In the genomic region with DNA sequence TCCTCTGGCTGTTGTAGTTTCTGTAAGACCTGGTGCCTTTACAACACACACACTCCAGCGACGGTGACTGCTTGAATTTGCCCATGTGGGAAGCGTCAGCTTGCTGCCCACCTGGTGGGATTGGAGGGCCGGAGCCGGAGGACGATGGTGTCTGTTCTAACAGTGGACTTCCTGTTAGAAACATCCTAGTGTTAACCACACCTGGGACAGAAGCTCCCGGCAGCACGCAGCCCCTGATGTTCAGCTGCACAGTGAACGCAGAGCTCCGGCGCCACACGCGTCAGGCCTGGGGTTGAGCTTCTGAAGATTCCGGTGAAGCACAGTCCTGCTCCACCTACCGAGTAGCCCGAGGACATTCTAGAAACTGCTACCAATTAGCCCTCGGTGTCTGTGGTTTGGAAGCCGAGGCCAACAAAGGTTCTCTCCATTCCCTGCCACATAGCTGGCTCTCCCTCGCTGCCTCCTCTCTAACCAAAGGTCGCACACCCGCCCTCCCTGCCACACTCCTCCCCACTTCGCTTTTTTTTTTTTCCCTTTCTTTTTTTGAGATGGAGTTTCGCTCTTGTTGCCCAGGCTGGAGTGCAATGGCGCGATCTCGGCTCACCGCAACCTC, we compare ENCODE assay signal across 26 cellular contexts. TPM values are rescaled to one million over a fixed set of nuclear protein-coding genes. Genes with fewer than 3 reads are reported as not detected.
A peak's percentile ranks its signal among the peaks of the same experiment; 100 is the strongest.
DNase-seq lines count a peak whose midpoint lies in the region; ATAC-seq, FAIRE-seq and TF ChIP-seq lines count a peak whose summit lies in the region.
"Had no signal": no experiment of that assay in that cellular context is flagged by ENCODE, and none has a peak within 500 bp of the region (broad histone marks: within the 10 kb centered on the region; RNA-seq: fewer than 3 reads in every experiment).

No MANE protein-coding gene starts in this region.

- 92% methylated on average over 19 of the region's 27 CpGs for WGBS in K562 (ENCODE audit: insufficient coverage, low coverage, missing lambda C conversion rate)
- 88 to 93% methylated on average over 21 to 27 of the region's 27 CpGs for WGBS in thyroid gland, 2 donors

- no peak for DNase-seq in activated naive CD4-positive, alpha-beta T cell treated with anti-CD3 and anti-CD28 coated beads, Interleukin-2, amount 50 U/mL, for 72 hours (ENCODE audit: low spot score in 2 of 2)
- DNase-seq in activated naive CD4-positive, alpha-beta T cell (lab: John Stamatoyannopoulos, UW) = no peak
- DNase-seq in Panc1 (ENCODE audit: low read depth, low spot score) (no peak), K562 (ENCODE audit: extremely low read depth in 1 of 4, low spot score in 3 of 4) (no peak), thyroid gland (no peak), NCI-H187 treated with DMSO at 0.1 percent for 48 hours (lab: John Stamatoyannopoulos, UW) (no peak)
- DNase-seq: activated CD4-positive, alpha-beta T cell treated with anti-CD3 and anti-CD28 coated beads, Interleukin-2, amount 10 ng/mL, durations not matched to agents 7 days and 5 days; activated effector memory CD4-positive, alpha-beta T cell treated with Interleukin-2 at 50 U/mL for 16 hours; adrenal gland; CD8-positive, alpha-beta memory T cell; central memory CD4-positive, alpha-beta T cell; NCI-H1092 treated with DMSO at 0.1 percent for 48 hours; NCI-H187; NCI-H2171 treated with DMSO at 0.1 percent for 48 hours; NCI-H524 treated with DMSO at 0.1 percent for 48 hours; OCI-M1; pancreas; small intestine; T-helper 9 cell had no signal

- H3K27ac ChIP-seq in Panc1 (ENCODE audit: low read length) (no peak overlapping the region), K562 (ENCODE audit: extremely low read depth, low read depth, low read length) (no peak overlapping the region), thyroid gland (peak overlapping the region; percentile 50 to 53 (median 50))
- H3K27ac ChIP-seq: adrenal gland, pancreas, vagina, VCaP had no signal

- no peaks in the 10 kb centered on the region for H4K20me1 ChIP-seq in K562 (replicated peaks; ENCODE audit: control insufficient read depth, insufficient read depth, low read length)

- H3K4me1 ChIP-seq in Panc1 (ENCODE audit: control insufficient read depth, insufficient read depth, low read length) (no peaks in the 10 kb centered on the region), K562 (replicated peaks in 1 of 2; ENCODE audit: control insufficient read depth in 2 of 2, insufficient read depth in 2 of 2, low read length in 2 of 2) (peaks cover 0 to 15% of the 10 kb centered on the region in 2 experiments; a peak in 2 of 5 replicates), thyroid gland (peaks cover 11 to 17% of the 10 kb centered on the region in 2 donors)
- H3K4me1 ChIP-seq: adrenal gland, pancreas, vagina had no signal

- no peak overlapping the region for H3K4me2 ChIP-seq in K562 (ENCODE audit: insufficient read depth, low read length)

- H3K4me3 ChIP-seq in Panc1 (ENCODE audit: low read depth in 2 of 2, low read length in 2 of 2) (no peak overlapping the region), K562 (no peak overlapping the region), thyroid gland (replicated peaks in 1 of 3) (no peak overlapping the region)
- H3K4me3 ChIP-seq: adrenal gland, pancreas, vagina had no signal

- no peak for FAIRE-seq in K562 (lab: Jason Lieb, UNC)
- FAIRE-seq: H54, HTR-8/SVneo, pancreas, small intestine had no signal

- no peaks in the 10 kb centered on the region for H3K36me3 ChIP-seq in Panc1 (ENCODE audit: control insufficient read depth, insufficient read depth, low read length)
- peaks cover 70% of the 10 kb centered on the region for H3K36me3 ChIP-seq in K562 (ENCODE audit: control insufficient read depth, insufficient read depth, low read length)
- peaks cover 35 to 42% of the 10 kb centered on the region in 2 donors for H3K36me3 ChIP-seq in thyroid gland

- no peak for TF ChIP-seq EP300 in K562 (IDR thresholded peaks at IDR 0.05; ENCODE audit: low read length)

- no peak overlapping the region for H2AFZ ChIP-seq in K562 (ENCODE audit: low read depth, low read length)

- no peaks in the 10 kb centered on the region for H3K9me3 Mint-ChIP-seq in activated naive CD4-positive, alpha-beta T cell treated with anti-CD3 and anti-CD28 coated beads, Interleukin-2, amount 50 U/mL, for 72 hours
- H3K9me3 Mint-ChIP-seq: activated CD4-positive, alpha-beta T cell treated with anti-CD3 and anti-CD28 coated beads, Interleukin-2, amount 10 ng/mL, durations not matched to agents 7 days and 5 days; CD8-positive, alpha-beta memory T cell; dendritic cell treated with granulocyte-macrophage colony-stimulating factor and Interleukin-4, amounts not matched to agents 40 ng/mL and 50 ng/mL, for 4 days; stimulated activated naive CD8-positive, alpha-beta T cell treated with anti-CD3 and anti-CD28 coated beads, Interleukin-15, Interleukin-2, amounts not matched to agents 100 ng/mL and 50 ng/mL, for 24 hours had no signal

- peak overlapping the region; percentile 52 to 91 for H3K27ac Mint-ChIP-seq in activated naive CD4-positive, alpha-beta T cell treated with anti-CD3 and anti-CD28 coated beads, Interleukin-2, amount 50 U/mL, for 72 hours
- H3K27ac Mint-ChIP-seq: activated CD4-positive, alpha-beta T cell treated with anti-CD3 and anti-CD28 coated beads, Interleukin-2, amount 10 ng/mL, durations not matched to agents 7 days and 5 days; dendritic cell treated with granulocyte-macrophage colony-stimulating factor and Interleukin-4, amounts not matched to agents 40 ng/mL and 50 ng/mL, for 4 days; stimulated activated naive CD8-positive, alpha-beta T cell treated with anti-CD3 and anti-CD28 coated beads, Interleukin-15, Interleukin-2, amounts not matched to agents 100 ng/mL and 50 ng/mL, for 24 hours had no signal

- peaks cover 3% of the 10 kb centered on the region for H3K9me1 ChIP-seq in K562 (ENCODE audit: control insufficient read depth, insufficient read depth, low read length)

- TF ChIP-seq CTCF in Panc1 (IDR thresholded peaks at IDR 0.05) = no peak
- no peak for TF ChIP-seq CTCF in K562 (IDR thresholded peaks at IDR 0.05 in 2 of 3, conservative IDR thresholded peaks at IDR 0.05 in 1 of 3; ENCODE audit: insufficient read depth in 2 of 3, low read depth in 1 of 3, low read length in 3 of 3)
- TF ChIP-seq CTCF in thyroid gland (IDR thresholded peaks at IDR 0.05) = no peak

- TF ChIP-seq POLR2A in K562 (conservative IDR thresholded peaks at IDR 0.05) (no peak), thyroid gland (IDR thresholded peaks at IDR 0.05) (no peak)

- H3K36me3 Mint-ChIP-seq in activated naive CD4-positive, alpha-beta T cell treated with anti-CD3 and anti-CD28 coated beads, Interleukin-2, amount 50 U/mL, for 72 hours = peaks cover 5% of the 10 kb centered on the region in 2 donors

- in situ Hi-C loops in Panc1 (cut with HindIII; ENCODE audit: low pct_unique_long_range_greater_than_20kb, low sequenced_read_pairs) (no loop called here), K562 (cut with MboI) (no loop called here)

- POLR2A ChIA-PET in Panc1 (lab: Charles Lee) (no interaction called here), K562 (lab: Yijun Ruan, JAX) (interaction anchor here (0.6 to 5.1 kb wide), 10 partner anchors 10 to 490 kb away, joined by 3 to 33 read pairs (median 4); a partner anchor contains a TSS)

- CTCF ChIA-PET in Panc1 (lab: Charles Lee) = no interaction called here
- CTCF ChIA-PET in K562 (lab: Yijun Ruan, JAX; ENCODE audit: low intra/inter-chr PET ratio) = no interaction called here

- BruUV-seq in Panc1 (replicated peaks; lab: Mats Ljungman, UMichigan) = no TSS peak
- no TSS peak for BruUV-seq in K562 (replicated peaks; lab: Mats Ljungman, UMichigan)

- H3K27me3 ChIP-seq in Panc1 (ENCODE audit: control insufficient read depth, insufficient read depth, low read length) = no peaks in the 10 kb centered on the region
- no peaks in the 10 kb centered on the region for H3K27me3 ChIP-seq in K562 (ENCODE audit: control insufficient read depth in 2 of 2, insufficient read depth in 2 of 2, low read length in 2 of 2)
- no peaks in the 10 kb centered on the region for H3K27me3 ChIP-seq in thyroid gland
- H3K27me3 ChIP-seq: adrenal gland, pancreas, vagina had no signal

- H3K9ac ChIP-seq in K562 (ENCODE audit: insufficient read depth in 1 of 2, low read depth in 2 of 2, low read length in 2 of 2) = no peak overlapping the region

- no peaks in the 10 kb centered on the region for H3K9me3 ChIP-seq in Panc1 (ENCODE audit: control insufficient read depth, insufficient read depth, low read depth, low read length)
- no peaks in the 10 kb centered on the region for H3K9me3 ChIP-seq in K562 (replicated peaks; ENCODE audit: control insufficient read depth, insufficient read depth, low read depth, low read length)
- H3K9me3 ChIP-seq in thyroid gland = no peaks in the 10 kb centered on the region
- H3K9me3 ChIP-seq: adrenal gland, pancreas, vagina had no signal

- intact Hi-C loops in Panc1 (cut with micrococcal nuclease; ENCODE audit: unreplicated experiment) = no loop called here
- intact Hi-C loops in K562 (cut with micrococcal nuclease) = no loop called here
- intact Hi-C loops in thyroid gland (cut with DNase I) = no loop called here

- ATAC-seq in activated naive CD4-positive, alpha-beta T cell treated with anti-CD3 and anti-CD28 coated beads, Interleukin-2, amount 50 U/mL, for 72 hours = peak in 1 of 2 donors; percentile 17
- ATAC-seq in Panc1 = peak; percentile 20; the same call in 1 of the 2 replicates
- no peak; the same call in 2 of the 3 replicates for ATAC-seq in K562
- no peak for ATAC-seq in HG03520 (IDR thresholded peaks at IDR 0.05; ENCODE audit: unreplicated experiment)
- ATAC-seq: pancreas had no signal

- H3K79me2 ChIP-seq in K562 (ENCODE audit: control insufficient read depth, insufficient read depth, low read length) = no peaks in the 10 kb centered on the region

- no peak for TF ChIP-seq RAD21 in K562 (CRISPR knock-in tag; conservative IDR thresholded peaks at IDR 0.05 in 1 of 2, IDR thresholded peaks at IDR 0.05 in 1 of 2)

RNA-seq across cellular contexts. Expression of a gene that starts 14.4 kb away (rescaled TPM):
- 100 to 1,000 TPM in 1 of 2 donors, 10 to 100 TPM in 1; 94.1 to 110 TPM for total RNA-seq in activated naive CD4-positive, alpha-beta T cell treated with anti-CD3 and anti-CD28 coated beads, Interleukin-2, amount 50 U/mL, for 72 hours
- total RNA-seq in Panc1 (2021; ENCODE audit: unreplicated experiment) (60.9 TPM), K562 (2014; rRNA removed) (86.6 and 111 TPM in 2 replicates), K562 (2014; rRNA removed; fragmentation: Illumina TruSeq; extraction: Trizol) (82.4 and 104 TPM in 2 replicates), K562 (2015; rRNA removed; fragmentation: Illumina TruSeq; extraction: Trizol) (66.6 and 67.5 TPM in 2 replicates), K562 (2021) (118 and 139 TPM in 2 replicates), thyroid gland (10 to 100 TPM; 28.8 to 48.2 (median 39.0) TPM)
- 72.4 TPM for polyA plus RNA-seq in Panc1 (2012; ENCODE audit: insufficient read length)
- total RNA-seq in K562 (2011; cell fraction: chromatin; rRNA removed; ENCODE audit: low replicate concordance) = 255 and 404 TPM in 2 replicates
- total RNA-seq in K562 (2011; cell fraction: nucleolus; rRNA removed) = 209 and 247 TPM in 2 replicates
- 203 and 214 TPM in 2 replicates for total RNA-seq in K562 (2011; cell fraction: nucleoplasm; rRNA removed)
- polyA plus RNA-seq in K562 (2011; rRNA removed) (114 and 119 TPM in 2 replicates), K562 (2014; fragmentation: Illumina TruSeq; extraction: Trizol) (99.8 and 122 TPM in 2 replicates), K562 (2014; fragmentation: Nextera tagmentation; extraction: Ambion mirVana) (10 to 100 TPM; 23.9 to 30.0 TPM), K562 (2014; rRNA removed) (129 and 143 TPM in 2 replicates)
- 102 and 129 TPM in 2 replicates for polyA plus RNA-seq in K562 (2011; cell fraction: cytosol; rRNA removed)
- 346 and 387 TPM in 2 replicates for polyA plus RNA-seq in K562 (2011; cell fraction: nucleus; rRNA removed)
- 65.8 and 181 TPM in 2 replicates for polyA plus RNA-seq in K562 (2012)
- polyA minus RNA-seq in K562 (2011; rRNA and poly(A)+ RNA removed) = 81.4 and 83.2 TPM in 2 replicates
- 40.2 and 43.4 TPM in 2 replicates for polyA minus RNA-seq in K562 (2011; cell fraction: cytosol; rRNA and poly(A)+ RNA removed)
- polyA minus RNA-seq in K562 (2011; cell fraction: nucleus; rRNA and poly(A)+ RNA removed) = 68.0 and 90.1 TPM in 2 replicates

RNA-seq across cellular contexts. Expression of a gene that starts 14.4 kb away (rescaled TPM):
- total RNA-seq in activated naive CD4-positive, alpha-beta T cell treated with anti-CD3 and anti-CD28 coated beads, Interleukin-2, amount 50 U/mL, for 72 hours = 10 to 100 TPM; 52.2 to 75.4 TPM
- total RNA-seq in Panc1 (2021; ENCODE audit: unreplicated experiment) (90.8 TPM), K562 (2014; rRNA removed) (79.0 and 88.8 TPM in 2 replicates), K562 (2014; rRNA removed; fragmentation: Illumina TruSeq; extraction: Trizol) (38.1 and 38.3 TPM in 2 replicates), K562 (2015; rRNA removed; fragmentation: Illumina TruSeq; extraction: Trizol) (61.3 and 65.5 TPM in 2 replicates), K562 (2021) (101 and 104 TPM in 2 replicates), thyroid gland (10 to 100 TPM; 27.9 to 46.1 (median 33.9) TPM)
- 64.8 TPM for polyA plus RNA-seq in Panc1 (2012; ENCODE audit: insufficient read length)
- 129 and 278 TPM in 2 replicates for total RNA-seq in K562 (2011; cell fraction: chromatin; rRNA removed; ENCODE audit: low replicate concordance)
- 185 and 197 TPM in 2 replicates for total RNA-seq in K562 (2011; cell fraction: nucleolus; rRNA removed)
- 143 and 151 TPM in 2 replicates for total RNA-seq in K562 (2011; cell fraction: nucleoplasm; rRNA removed)
- polyA plus RNA-seq in K562 (2011; rRNA removed) (77.3 and 92.6 TPM in 2 replicates), K562 (2014; fragmentation: Illumina TruSeq; extraction: Trizol) (72.6 and 75.9 TPM in 2 replicates), K562 (2014; fragmentation: Nextera tagmentation; extraction: Ambion mirVana) (1 to 10 TPM; 6.7 to 9.6 TPM), K562 (2014; rRNA removed) (106 and 108 TPM in 2 replicates)
- polyA plus RNA-seq in K562 (2011; cell fraction: cytosol; rRNA removed) = 45.3 and 59.9 TPM in 2 replicates
- 432 and 490 TPM in 2 replicates for polyA plus RNA-seq in K562 (2011; cell fraction: nucleus; rRNA removed)
- polyA plus RNA-seq in K562 (2012) = 54.6 and 62.9 TPM in 2 replicates
- 19.2 and 21.9 TPM in 2 replicates for polyA minus RNA-seq in K562 (2011; rRNA and poly(A)+ RNA removed)
- polyA minus RNA-seq in K562 (2011; cell fraction: cytosol; rRNA and poly(A)+ RNA removed) = 33.9 and 46.1 TPM in 2 replicates
- 76.5 and 84.3 TPM in 2 replicates for polyA minus RNA-seq in K562 (2011; cell fraction: nucleus; rRNA and poly(A)+ RNA removed)

RNA-seq across cellular contexts. Expression of a gene that starts 14.8 kb away (rescaled TPM):
- 10 to 100 TPM; 14.4 to 16.0 TPM for total RNA-seq in activated naive CD4-positive, alpha-beta T cell treated with anti-CD3 and anti-CD28 coated beads, Interleukin-2, amount 50 U/mL, for 72 hours
- total RNA-seq in Panc1 (2021; ENCODE audit: unreplicated experiment) (14.1 TPM), K562 (2014; rRNA removed) (8.8 and 11.1 TPM in 2 replicates), K562 (2014; rRNA removed; fragmentation: Illumina TruSeq; extraction: Trizol) (2.5 and 2.9 TPM in 2 replicates), K562 (2015; rRNA removed; fragmentation: Illumina TruSeq; extraction: Trizol) (5.4 and 5.7 TPM in 2 replicates), K562 (2021) (16.3 and 17.4 TPM in 2 replicates), thyroid gland (10 to 100 TPM; 10.2 to 21.3 (median 13.4) TPM)
- polyA plus RNA-seq in Panc1 (2012; ENCODE audit: insufficient read length) = 13.3 TPM
- 37.0 and 74.1 TPM in 2 replicates for total RNA-seq in K562 (2011; cell fraction: chromatin; rRNA removed; ENCODE audit: low replicate concordance)
- total RNA-seq in K562 (2011; cell fraction: nucleolus; rRNA removed) = 37.7 and 43.0 TPM in 2 replicates
- 29.3 and 32.3 TPM in 2 replicates for total RNA-seq in K562 (2011; cell fraction: nucleoplasm; rRNA removed)
- polyA plus RNA-seq in K562 (2011; rRNA removed) (4.4 and 6.8 TPM in 2 replicates), K562 (2014; fragmentation: Illumina TruSeq; extraction: Trizol) (4.9 and 8.4 TPM in 2 replicates), K562 (2014; fragmentation: Nextera tagmentation; extraction: Ambion mirVana) (under 1 TPM; 0.38 to 0.56 TPM), K562 (2014; rRNA removed) (14.1 and 15.1 TPM in 2 replicates)
- 4.8 and 9.1 TPM in 2 replicates for polyA plus RNA-seq in K562 (2011; cell fraction: cytosol; rRNA removed)
- polyA plus RNA-seq in K562 (2011; cell fraction: nucleus; rRNA removed) = 52.4 and 74.6 TPM in 2 replicates
- 9.4 and 14.3 TPM in 2 replicates for polyA plus RNA-seq in K562 (2012)
- 1.9 and 2.4 TPM in 2 replicates for polyA minus RNA-seq in K562 (2011; rRNA and poly(A)+ RNA removed)
- polyA minus RNA-seq in K562 (2011; cell fraction: cytosol; rRNA and poly(A)+ RNA removed) = 3.7 and 3.8 TPM in 2 replicates
- 10.7 and 12.0 TPM in 2 replicates for polyA minus RNA-seq in K562 (2011; cell fraction: nucleus; rRNA and poly(A)+ RNA removed)

RNA-seq across cellular contexts. Expression of a gene that starts 24.9 kb away (rescaled TPM):
- 10 to 100 TPM; 12.5 to 16.7 TPM for total RNA-seq in activated naive CD4-positive, alpha-beta T cell treated with anti-CD3 and anti-CD28 coated beads, Interleukin-2, amount 50 U/mL, for 72 hours
- total RNA-seq in Panc1 (2021; ENCODE audit: unreplicated experiment) (10.8 TPM), K562 (2014; rRNA removed) (14.4 and 15.8 TPM in 2 replicates), K562 (2014; rRNA removed; fragmentation: Illumina TruSeq; extraction: Trizol) (7.1 and 8.8 TPM in 2 replicates), K562 (2015; rRNA removed; fragmentation: Illumina TruSeq; extraction: Trizol) (9.3 and 11.1 TPM in 2 replicates), K562 (2021) (17.1 and 18.7 TPM in 2 replicates), thyroid gland (1 to 10 TPM; 7.0 to 8.0 (median 7.5) TPM)
- polyA plus RNA-seq in Panc1 (2012; ENCODE audit: insufficient read length) = 13.4 TPM
- total RNA-seq in K562 (2011; cell fraction: chromatin; rRNA removed; ENCODE audit: low replicate concordance) = 42.9 and 79.4 TPM in 2 replicates
- total RNA-seq in K562 (2011; cell fraction: nucleolus; rRNA removed) = 32.0 TPM in 2 replicates
- 23.1 and 26.3 TPM in 2 replicates for total RNA-seq in K562 (2011; cell fraction: nucleoplasm; rRNA removed)
- polyA plus RNA-seq in K562 (2011; rRNA removed) (4.4 and 4.5 TPM in 2 replicates), K562 (2014; fragmentation: Illumina TruSeq; extraction: Trizol) (8.8 and 9.0 TPM in 2 replicates), K562 (2014; fragmentation: Nextera tagmentation; extraction: Ambion mirVana) (under 1 TPM; 0.21 to 0.46 TPM), K562 (2014; rRNA removed) (18.7 and 21.8 TPM in 2 replicates)
- 3.2 and 7.4 TPM in 2 replicates for polyA plus RNA-seq in K562 (2011; cell fraction: cytosol; rRNA removed)
- polyA plus RNA-seq in K562 (2011; cell fraction: nucleus; rRNA removed) = 16.1 and 32.6 TPM in 2 replicates
- 9.7 and 10.5 TPM in 2 replicates for polyA plus RNA-seq in K562 (2012)
- 6.7 and 10.2 TPM in 2 replicates for polyA minus RNA-seq in K562 (2011; rRNA and poly(A)+ RNA removed)
- 6.1 and 7.4 TPM in 2 replicates for polyA minus RNA-seq in K562 (2011; cell fraction: cytosol; rRNA and poly(A)+ RNA removed)
- polyA minus RNA-seq in K562 (2011; cell fraction: nucleus; rRNA and poly(A)+ RNA removed) = 8.3 and 11.7 TPM in 2 replicates

RNA-seq across cellular contexts. Expression of a gene that starts 51.4 kb away (rescaled TPM):
- 1 to 10 TPM; 1.3 to 1.7 TPM for total RNA-seq in activated naive CD4-positive, alpha-beta T cell treated with anti-CD3 and anti-CD28 coated beads, Interleukin-2, amount 50 U/mL, for 72 hours
- 1.7 TPM for total RNA-seq in Panc1 (2021; ENCODE audit: unreplicated experiment)
- polyA plus RNA-seq in Panc1 (2012; ENCODE audit: insufficient read length) = 1.1 TPM
- 37.4 and 149 TPM in 2 replicates for total RNA-seq in K562 (2011; cell fraction: chromatin; rRNA removed; ENCODE audit: low replicate concordance)
- total RNA-seq in K562 (2011; cell fraction: nucleolus; rRNA removed) = 92.6 and 92.9 TPM in 2 replicates
- 39.7 and 46.5 TPM in 2 replicates for total RNA-seq in K562 (2011; cell fraction: nucleoplasm; rRNA removed)
- total RNA-seq in K562 (2014; rRNA removed) = 37.6 and 40.1 TPM in 2 replicates
- 3.5 and 3.6 TPM in 2 replicates for total RNA-seq in K562 (2014; rRNA removed; fragmentation: Illumina TruSeq; extraction: Trizol)
- 14.6 and 15.8 TPM in 2 replicates for total RNA-seq in K562 (2015; rRNA removed; fragmentation: Illumina TruSeq; extraction: Trizol)
- 35.6 and 42.7 TPM in 2 replicates for total RNA-seq in K562 (2021)
- polyA plus RNA-seq in K562 (2011; rRNA removed) = 9.7 and 27.8 TPM in 2 replicates
- polyA plus RNA-seq in K562 (2011; cell fraction: cytosol; rRNA removed) = 10.5 and 13.4 TPM in 2 replicates
- 231 and 234 TPM in 2 replicates for polyA plus RNA-seq in K562 (2011; cell fraction: nucleus; rRNA removed)
- polyA plus RNA-seq in K562 (2012) = 21.9 and 61.0 TPM in 2 replicates
- polyA plus RNA-seq in K562 (2014; fragmentation: Illumina TruSeq; extraction: Trizol) = 4.7 and 13.2 TPM in 2 replicates
- polyA plus RNA-seq in K562 (2014; fragmentation: Nextera tagmentation; extraction: Ambion mirVana) = 1 to 10 TPM; 1.7 to 2.0 TPM
- 40.4 and 53.0 TPM in 2 replicates for polyA plus RNA-seq in K562 (2014; rRNA removed)
- polyA minus RNA-seq in K562 (2011; rRNA and poly(A)+ RNA removed) = 4.8 and 5.0 TPM in 2 replicates
- polyA minus RNA-seq in K562 (2011; cell fraction: cytosol; rRNA and poly(A)+ RNA removed) = 7.2 and 12.8 TPM in 2 replicates
- polyA minus RNA-seq in K562 (2011; cell fraction: nucleus; rRNA and poly(A)+ RNA removed) = 25.8 and 55.4 TPM in 2 replicates
- total RNA-seq in thyroid gland = 1 to 10 TPM in 1 of 4 donors, under 1 TPM in 3; 0.27 to 1.5 (median 0.74) TPM
- polyA plus RNA-seq: CD8-positive, alpha-beta memory T cell had no signal

Comparison
In these comparisons a context has a peak if more than half of its experiments do, and no peak if none do; other contexts are left out.
1. H3K27ac ChIP-seq: peak in thyroid gland (3 of 3); none in Panc1 (single experiment) and K562 (single experiment).